21 cellular contexts compared by ENCODE assay signal in genomic region chr2:107932483-107932882, GRCh38. TPM values are rescaled to one million over a fixed set of nuclear protein-coding genes. Genes with fewer than 3 reads are reported as not detected.
DNase-seq lines count a peak whose midpoint lies in the region; TF ChIP-seq lines count a peak whose summit lies in the region.
"Had no signal": no experiment of that assay in that cellular context is flagged by ENCODE, and none has a peak within 500 bp of the region (broad histone marks: within the 10 kb centered on the region; RNA-seq: fewer than 3 reads in every experiment).

No MANE protein-coding gene starts in this region.

- no peak overlapping the region for H3K27ac Mint-ChIP-seq in HFFc6
- H3K27ac Mint-ChIP-seq: activated CD4-positive, alpha-beta memory T cell treated with anti-CD3 and anti-CD28 coated beads, Interleukin-2, amount 10 ng/mL, durations not matched to agents 7 days and 5 days; activated naive CD8-positive, alpha-beta T cell treated with anti-CD3 and anti-CD28 coated beads for 36 hours; naive thymus-derived CD8-positive, alpha-beta T cell had no signal

- H3K9me3 ChIP-seq in GM23248 (ENCODE audit: low read depth) = no peaks in the 10 kb centered on the region

- no peaks in the 10 kb centered on the region for H3K9me3 Mint-ChIP-seq in HFFc6
- H3K9me3 Mint-ChIP-seq: activated CD4-positive, alpha-beta memory T cell treated with anti-CD3 and anti-CD28 coated beads, Interleukin-2, amount 10 ng/mL, durations not matched to agents 7 days and 5 days; activated naive CD8-positive, alpha-beta T cell treated with anti-CD3 and anti-CD28 coated beads for 36 hours; activated T-cell treated with anti-CD3 and anti-CD28 coated beads, Interleukin-2, amount 50 U/mL, for 4 hours; central memory CD8-positive, alpha-beta T cell; naive thymus-derived CD8-positive, alpha-beta T cell had no signal

- peaks cover 11% of the 10 kb centered on the region; the same call in 1 of the 2 replicates for H3K27me3 ChIP-seq in GM23248 (replicated peaks; ENCODE audit: insufficient read depth)

- no peak overlapping the region for H3K4me3 ChIP-seq in GM23248
- H3K4me3 ChIP-seq: skin epidermis had no signal

- H3K36me3 Mint-ChIP-seq in HFFc6 (ENCODE audit: low read depth) = no peaks in the 10 kb centered on the region
- H3K36me3 Mint-ChIP-seq: activated naive CD8-positive, alpha-beta T cell treated with anti-CD3 and anti-CD28 coated beads for 36 hours; naive thymus-derived CD8-positive, alpha-beta T cell had no signal

- H3K4me1 ChIP-seq in GM23248 (ENCODE audit: insufficient read depth) = no peaks in the 10 kb centered on the region

- H3K9ac ChIP-seq in GM23248 = no peak overlapping the region

- no peak overlapping the region for H3K27ac ChIP-seq in GM23248
- H3K27ac ChIP-seq: skin epidermis, WERI-Rb-1 had no signal

- no peaks in the 10 kb centered on the region for H3K36me3 ChIP-seq in GM23248 (ENCODE audit: low read depth)
- H3K36me3 ChIP-seq: WERI-Rb-1 had no signal

- H2AFZ ChIP-seq in GM23248 = no peak overlapping the region

- no peaks in the 10 kb centered on the region for H3K4me1 Mint-ChIP-seq in HFFc6 (ENCODE audit: low read depth)
- H3K4me1 Mint-ChIP-seq: activated CD4-positive, alpha-beta memory T cell treated with anti-CD3 and anti-CD28 coated beads, Interleukin-2, amount 10 ng/mL, durations not matched to agents 7 days and 5 days; activated naive CD8-positive, alpha-beta T cell treated with anti-CD3 and anti-CD28 coated beads for 36 hours; central memory CD8-positive, alpha-beta T cell; naive thymus-derived CD8-positive, alpha-beta T cell had no signal

- DNase-seq in GM23248 (peak; percentile 45), RPMI7951 (ENCODE audit: low read depth) (peak; percentile 10), dedifferentiated amniotic fluid mesenchymal stem cell (ENCODE audit: extremely low spot score) (peak; percentile 68), left kidney (ENCODE audit: low read depth, low spot score) (peak; percentile 15), GM10266 (ENCODE audit: extremely low spot score) (no peak), HFFc6 (no peak), kidney glomerular epithelial cell (lab: John Stamatoyannopoulos, UW) (no peak), Ammon's horn (ENCODE audit: low spot score) (no peak)
- DNase-seq: activated CD4-positive, alpha-beta memory T cell treated with anti-CD3 and anti-CD28 coated beads, Interleukin-2, amount 10 ng/mL, durations not matched to agents 7 days and 5 days; activated naive CD8-positive, alpha-beta T cell treated with anti-CD3 and anti-CD28 coated beads for 36 hours; activated T-cell treated with anti-CD3 and anti-CD28 coated beads, Interleukin-2, amount 50 U/mL, for 4 hours; naive thymus-derived CD8-positive, alpha-beta T cell; NCI-H526 treated with DMSO at 0.1 percent for 48 hours; stimulated activated CD4-positive, alpha-beta T cell treated with anti-CD3 and anti-CD28 coated beads, Interleukin-4, amount 100 ng/mL, for 4 hours; stimulated activated CD8-positive, alpha-beta memory T cell treated with anti-CD3 and anti-CD28 coated beads, Interleukin-4, amount 100 ng/mL, for 48 hours; substantia nigra; WERI-Rb-1 had no signal

- no peaks in the 10 kb centered on the region for H4K20me1 ChIP-seq in GM23248 (ENCODE audit: insufficient read depth)

- no peaks in the 10 kb centered on the region for H3K9me2 ChIP-seq in GM23248 (ENCODE audit: insufficient read depth)

- H3K4me2 ChIP-seq in GM23248 (ENCODE audit: unreplicated experiment) = no peak overlapping the region

- no peaks in the 10 kb centered on the region for H3K79me2 ChIP-seq in GM23248 (ENCODE audit: insufficient read depth)

- H3K4me3 Mint-ChIP-seq in HFFc6 = no peak overlapping the region
- H3K4me3 Mint-ChIP-seq: activated CD4-positive, alpha-beta memory T cell treated with anti-CD3 and anti-CD28 coated beads, Interleukin-2, amount 10 ng/mL, durations not matched to agents 7 days and 5 days; activated naive CD8-positive, alpha-beta T cell treated with anti-CD3 and anti-CD28 coated beads for 36 hours; activated T-cell treated with anti-CD3 and anti-CD28 coated beads, Interleukin-2, amount 50 U/mL, for 4 hours; central memory CD8-positive, alpha-beta T cell; naive thymus-derived CD8-positive, alpha-beta T cell had no signal

- 15 to 32% methylated on average over 2 of the region's 2 CpGs for WGBS in GM23248 (ENCODE audit: low coverage in 1 of 2, low lambda C conversion rate in 2 of 2, missing lambda C conversion rate in 2 of 2), 2 experiments

- in situ Hi-C loops in GM23248 (cut with MboI) = no loop called here

- H3K27me3 Mint-ChIP-seq in HFFc6 (ENCODE audit: insufficient read depth) = peaks cover 2% of the 10 kb centered on the region; the same call in 1 of the 2 replicates
- H3K27me3 Mint-ChIP-seq: activated CD4-positive, alpha-beta memory T cell treated with anti-CD3 and anti-CD28 coated beads, Interleukin-2, amount 10 ng/mL, durations not matched to agents 7 days and 5 days; activated naive CD8-positive, alpha-beta T cell treated with anti-CD3 and anti-CD28 coated beads for 36 hours had no signal

- H3F3A ChIP-seq in GM23248 (ENCODE audit: insufficient read depth) = no peaks in the 10 kb centered on the region

- TF ChIP-seq CTCF in GM10266 (IDR thresholded peaks at IDR 0.05; ENCODE audit: control insufficient read depth, insufficient read depth, low read depth, missing control alignments) (no peak), HFFc6 (IDR thresholded peaks at IDR 0.05) (no peak)

RNA-seq across cellular contexts. Expression of gene SLC5A7, which starts 53.8 kb away (rescaled TPM):
- total RNA-seq in GM23248 (2014; rRNA removed; shearing (Covaris generic)) = not detected in 2 replicates
- not detected in 2 replicates for polyA plus RNA-seq in GM23248 (2016; fragmentation: Nextera tagmentation; extraction: Ambion mirVana)
- total RNA-seq in RPMI7951 (2014; rRNA removed; shearing (Covaris generic)) = not detected in 2 replicates
- total RNA-seq in HFFc6 (2021; fragmentation: NEBNext Ultra II Directional; extraction: Animal tissue kit (Norgen Biotek cat#: 25700)) = not detected
- total RNA-seq: activated CD4-positive, alpha-beta memory T cell treated with anti-CD3 and anti-CD28 coated beads, Interleukin-2, amount 10 ng/mL, durations not matched to agents 7 days and 5 days; activated naive CD8-positive, alpha-beta T cell treated with anti-CD3 and anti-CD28 coated beads for 36 hours; activated T-cell treated with anti-CD3 and anti-CD28 coated beads, Interleukin-2, amount 50 U/mL, for 4 hours; lung microvascular endothelial cell; naive thymus-derived CD8-positive, alpha-beta T cell; T-helper 1 cell treated with Interleukin-12 subunit alpha and Interleukin-12 subunit beta and Interleukin-4 antibody, amounts not matched to agents 30 ng/mL and 1 ng/mL, for 36 hours had no signal
- polyA plus RNA-seq: naive thymus-derived CD8-positive, alpha-beta T cell had no signal

Comparison
In these comparisons a context has a peak if more than half of its experiments do, and no peak if none do; other contexts are left out.
1. DNase-seq: peak in GM23248 (single experiment), RPMI7951 (single experiment), dedifferentiated amniotic fluid mesenchymal stem cell (single experiment) and left kidney (single experiment); none in GM10266 (single experiment), HFFc6 (single experiment), kidney glomerular epithelial cell (single experiment) and Ammon's horn (single experiment).